ENCODE assay signal across 15 cellular contexts in genomic region chr2:106972782-106973181, GRCh38.
"Had no signal": no experiment of that assay in that cellular context is flagged by ENCODE, and none has a peak within 500 bp of the region (broad histone marks: within the 10 kb centered on the region; RNA-seq: fewer than 3 reads in every experiment).

No MANE protein-coding gene starts in this region.

- H3K27ac Mint-ChIP-seq: activated CD8-positive, alpha-beta memory T cell treated with anti-CD3 and anti-CD28 coated beads, Interleukin-2, amount 10 ng/mL, durations not matched to agents 7 days and 5 days; activated naive CD4-positive, alpha-beta T cell treated with anti-CD3 and anti-CD28 coated beads, Interleukin-2, amount 50 U/mL, for 72 hours; activated T-cell treated with anti-CD3 and anti-CD28 coated beads, Interleukin-2, amount 50 U/mL, for 24 hours; naive thymus-derived CD8-positive, alpha-beta T cell; progenitor cell of endocrine pancreas; stimulated activated naive CD8-positive, alpha-beta T cell treated with anti-CD3 and anti-CD28 coated beads, Interleukin-15, Interleukin-2, amounts not matched to agents 100 ng/mL and 50 ng/mL, for 24 hours; T-helper 2 cell treated with Interferon-gamma antibody and Interleukin-4, amounts not matched to agents 5 μg/mL and 100 μg/mL, for 36 hours had no signal

- H3K27me3 ChIP-seq: colonic mucosa, right lobe of liver had no signal

- H3K27me3 Mint-ChIP-seq: activated CD8-positive, alpha-beta memory T cell treated with anti-CD3 and anti-CD28 coated beads, Interleukin-2, amount 10 ng/mL, durations not matched to agents 7 days and 5 days; activated T-cell treated with anti-CD3 and anti-CD28 coated beads, Interleukin-2, amount 50 U/mL, for 24 hours; progenitor cell of endocrine pancreas; stimulated activated naive CD8-positive, alpha-beta T cell treated with anti-CD3 and anti-CD28 coated beads, Interleukin-15, Interleukin-2, amounts not matched to agents 100 ng/mL and 50 ng/mL, for 24 hours had no signal

- ATAC-seq: activated CD8-positive, alpha-beta memory T cell treated with anti-CD3 and anti-CD28 coated beads, Interleukin-2, amount 10 ng/mL, durations not matched to agents 7 days and 5 days; activated naive CD4-positive, alpha-beta T cell treated with anti-CD3 and anti-CD28 coated beads, Interleukin-2, amount 50 U/mL, for 72 hours; heart right ventricle; naive thymus-derived CD8-positive, alpha-beta T cell; right lobe of liver had no signal

- H3K9me3 Mint-ChIP-seq: activated T-cell treated with anti-CD3 and anti-CD28 coated beads, Interleukin-2, amount 50 U/mL, for 24 hours; T-helper 2 cell treated with Interferon-gamma antibody and Interleukin-4, amounts not matched to agents 5 μg/mL and 100 μg/mL, for 36 hours had no signal

- H3K4me1 Mint-ChIP-seq: activated CD8-positive, alpha-beta memory T cell treated with anti-CD3 and anti-CD28 coated beads, Interleukin-2, amount 10 ng/mL, durations not matched to agents 7 days and 5 days; naive thymus-derived CD8-positive, alpha-beta T cell had no signal

- H3K4me3 ChIP-seq: cardiac muscle cell, colonic mucosa, heart right ventricle, right lobe of liver had no signal

- H3K27ac ChIP-seq: cardiac muscle cell, colonic mucosa, heart right ventricle, right lobe of liver had no signal

- H3K9me3 ChIP-seq: colonic mucosa, heart right ventricle, right lobe of liver had no signal

- H3K4me3 Mint-ChIP-seq: activated CD8-positive, alpha-beta memory T cell treated with anti-CD3 and anti-CD28 coated beads, Interleukin-2, amount 10 ng/mL, durations not matched to agents 7 days and 5 days; activated T-cell treated with anti-CD3 and anti-CD28 coated beads, Interleukin-2, amount 50 U/mL, for 24 hours; naive thymus-derived CD8-positive, alpha-beta T cell; stimulated activated naive CD8-positive, alpha-beta T cell treated with anti-CD3 and anti-CD28 coated beads, Interleukin-15, Interleukin-2, amounts not matched to agents 100 ng/mL and 50 ng/mL, for 24 hours; T-helper 2 cell treated with Interferon-gamma antibody and Interleukin-4, amounts not matched to agents 5 μg/mL and 100 μg/mL, for 36 hours had no signal

- H3K36me3 ChIP-seq: cardiac muscle cell, colonic mucosa, heart right ventricle, right lobe of liver had no signal

- H3K4me1 ChIP-seq: colonic mucosa, heart right ventricle, right lobe of liver had no signal

- H3K36me3 Mint-ChIP-seq: activated CD8-positive, alpha-beta memory T cell treated with anti-CD3 and anti-CD28 coated beads, Interleukin-2, amount 10 ng/mL, durations not matched to agents 7 days and 5 days; activated naive CD4-positive, alpha-beta T cell treated with anti-CD3 and anti-CD28 coated beads, Interleukin-2, amount 50 U/mL, for 72 hours; naive thymus-derived CD8-positive, alpha-beta T cell had no signal

- DNase-seq: activated CD4-positive, alpha-beta T cell treated with anti-CD3 and anti-CD28 coated beads, Interleukin-2, amount 50 U/mL, for 48 hours; activated CD8-positive, alpha-beta memory T cell treated with anti-CD3 and anti-CD28 coated beads, Interleukin-2, amount 10 ng/mL, durations not matched to agents 7 days and 5 days; activated effector memory CD4-positive, alpha-beta T cell treated with Interleukin-2 at 50 U/mL for 16 hours; activated T-cell treated with anti-CD3 and anti-CD28 coated beads, Interleukin-2, amount 50 U/mL, for 24 hours; colonic mucosa; effector CD4-positive, alpha-beta T cell; heart right ventricle; naive thymus-derived CD8-positive, alpha-beta T cell; right lobe of liver; stimulated activated CD4-positive, alpha-beta T cell treated with anti-CD3 and anti-CD28 coated beads, Interleukin-2, amount 100 ng/mL, for 24 hours had no signal
